In genomic region chr4:179855471-179855870, GRCh38 we compare ENCODE assay signal across 24 cellular contexts.
A peak's percentile ranks its signal among the peaks of the same experiment; 100 is the strongest.
DNase-seq lines count a peak whose midpoint lies in the region; ATAC-seq, FAIRE-seq and TF ChIP-seq lines count a peak whose summit lies in the region.
"Had no signal": no experiment of that assay in that cellular context is flagged by ENCODE, and none has a peak within 500 bp of the region (broad histone marks: within the 10 kb centered on the region; RNA-seq: fewer than 3 reads in every experiment).

No MANE protein-coding gene starts in this region.

- no peak for FAIRE-seq in RCC 7860 (lab: Jason Lieb, UNC)
- FAIRE-seq: A549, D721Med, GM12878, HTR-8/SVneo had no signal

- H3K36me3 ChIP-seq in lower lobe of right lung, result no peaks in the 10 kb centered on the region
- H3K36me3 ChIP-seq in mucosa of descending colon (ENCODE audit: low read depth), result no peaks in the 10 kb centered on the region
- H3K36me3 ChIP-seq: BE2C had no signal

- no peak for ATAC-seq in lower lobe of right lung
- no peak for ATAC-seq in mucosa of descending colon
- ATAC-seq: A549, GM12878 had no signal

- H3K27ac ChIP-seq in lower lobe of right lung, result no peak overlapping the region
- H3K27ac ChIP-seq: A549, HL-60 had no signal

- H3K4me1 ChIP-seq in lower lobe of right lung, result no peaks in the 10 kb centered on the region
- H3K4me1 ChIP-seq in mucosa of descending colon (ENCODE audit: low read depth), result no peaks in the 10 kb centered on the region
- H3K4me1 ChIP-seq: A549, BE2C had no signal

- no peaks in the 10 kb centered on the region for H3K9me3 ChIP-seq in lower lobe of right lung
- no peaks in the 10 kb centered on the region for H3K9me3 ChIP-seq in mucosa of descending colon
- H3K9me3 ChIP-seq: A549, BE2C had no signal

- TF ChIP-seq CTCF in AG09319 (IDR thresholded peaks at IDR 0.05; ENCODE audit: low read depth, low read length) (no peak), lower lobe of right lung (IDR thresholded peaks at IDR 0.05) (no peak), mucosa of descending colon (IDR thresholded peaks at IDR 0.05) (no peak)

- H3K4me3 ChIP-seq in lower lobe of right lung, result no peak overlapping the region
- no peak overlapping the region for H3K4me3 ChIP-seq in mucosa of descending colon
- H3K4me3 ChIP-seq: A549, GM12878 had no signal

- H3K27me3 ChIP-seq in lower lobe of right lung (ENCODE audit: low read depth), result no peaks in the 10 kb centered on the region
- H3K27me3 ChIP-seq: BE2C had no signal

- intact Hi-C loops in lower lobe of right lung (cut with DNase I) (no loop called here), mucosa of descending colon (cut with DNase I, micrococcal nuclease) (no loop called here)

- DNase-seq in AG09319 (ENCODE audit: extremely low read depth, low read depth), result peak; percentile 63
- DNase-seq in HS-5 (ENCODE audit: low read depth), result peak; percentile 20
- DNase-seq in RCC 7860 (ENCODE audit: low spot score), result peak; percentile 4
- peak; percentile 46 for DNase-seq in amniotic stem cell (lab: John Stamatoyannopoulos, UW)
- DNase-seq in HuH-7.5 (ENCODE audit: low spot score), result no peak
- no peak for DNase-seq in activated CD4-positive, alpha-beta T cell treated with anti-CD3 and anti-CD28 coated beads for 4 hours
- no peak for DNase-seq in lower lobe of right lung
- DNase-seq in mucosa of descending colon, result no peak
- DNase-seq: BE2C, DMS79, H7, NCI-H1092, NCI-H1436, NCI-H2029 treated with DMSO at 0.1 percent for 48 hours, NCI-H226, NCI-H524 treated with DMSO at 0.1 percent for 48 hours, OCI-M1, SIG-M5, T-helper 1 cell had no signal

Comparison
In these comparisons a context has a peak if more than half of its experiments do, and no peak if none do; other contexts are left out.
1. DNase-seq: peak in AG09319 (single experiment), HS-5 (single experiment), RCC 7860 (single experiment) and amniotic stem cell (single experiment); none in HuH-7.5 (single experiment), activated CD4-positive, alpha-beta T cell treated with anti-CD3 and anti-CD28 coated beads for 4 hours (0 of 2), lower lobe of right lung (single experiment) and mucosa of descending colon (0 of 3).